ENCODE assay signal across 2 cellular contexts in genomic region chr2:103656558-103656957, GRCh38.
TF ChIP-seq lines count a peak whose summit lies in the region.

No MANE protein-coding gene starts in this region.

TF ChIP-seq in HCT116, 20 proteins besides CTCF, POLR2A, EP300 and RAD21:
- TF ChIP-seq REST (IDR thresholded peaks at IDR 0.05; ENCODE audit: low read depth) (peak; percentile 13; the same call in 1 of the 2 replicates), CBX3 (IDR thresholded peaks at IDR 0.05; ENCODE audit: low read depth) (no peak), POLR2AphosphoS5 (IDR thresholded peaks at IDR 0.05; ENCODE audit: low read depth, low read length) (no peak)

TF ChIP-seq in GM12878, 131 proteins besides CTCF, POLR2A, EP300 and RAD21 (continued from another document):
- peak; percentile 71 for TF ChIP-seq REST (IDR thresholded peaks at IDR 0.05; ENCODE audit: low read depth, low read length)
TF ChIP-seq in GM12878: peak in this region for 1.
